41 cellular contexts compared by ENCODE assay signal in genomic region chr2:220159738-220160137, GRCh38.
"Had no signal": no experiment of that assay in that cellular context is flagged by ENCODE, and none has a peak within 500 bp of the region (broad histone marks: within the 10 kb centered on the region; RNA-seq: fewer than 3 reads in every experiment).

No MANE protein-coding gene starts in this region.

- H3K4me1 ChIP-seq: adrenal gland, ascending aorta, body of pancreas, breast epithelium had no signal

- DNase-seq: activated effector memory CD4-positive, alpha-beta T cell treated with anti-CD3 and anti-CD28 coated beads, Interleukin-2, amount 50 U/mL, for 16 hours; activated effector memory CD4-positive, alpha-beta T cell treated with Interleukin-2 at 50 U/mL for 16 hours; activated gamma-delta T cell; activated gamma-delta T cell treated with Interleukin-2 at 50 U/mL for 16 hours; activated naive CD4-positive, alpha-beta T cell; activated naive CD4-positive, alpha-beta T cell treated with anti-CD3 and anti-CD28 coated beads for 36 hours; activated naive CD4-positive, alpha-beta T cell treated with anti-CD3 and anti-CD28 coated beads, Interleukin-2, amount 10 ng/mL, durations not matched to agents 7 days and 5 days; activated naive CD4-positive, alpha-beta T cell treated with anti-CD3 and anti-CD28 coated beads, Interleukin-2, amount 50 U/mL, for 16 hours; activated naive CD4-positive, alpha-beta T cell treated with Interleukin-2 at 50 U/mL for 16 hours; activated naive CD8-positive, alpha-beta T cell treated with anti-CD3 and anti-CD28 coated beads for 36 hours; activated naive CD8-positive, alpha-beta T cell treated with anti-CD3 and anti-CD28 coated beads, Interleukin-2, amount 10 ng/mL, durations not matched to agents 7 days and 5 days; activated naive CD8-positive, alpha-beta T cell treated with anti-CD3 and anti-CD28 coated beads, Interleukin-2, amount 50 U/mL, for 24 hours; activated T-cell treated with anti-CD3 and anti-CD28 coated beads for 4 hours; activated T-cell treated with anti-CD3 and anti-CD28 coated beads, Interleukin-2, amount 50 U/mL, for 1 hour; activated T-cell treated with anti-CD3 and anti-CD28 coated beads, Interleukin-2, amount 50 U/mL, for 24 hours; activated T-cell treated with anti-CD3 and anti-CD28 coated beads, Interleukin-2, amount 50 U/mL, for 4 hours; activated T-cell treated with anti-CD3 and anti-CD28 coated beads, Interleukin-2, amount 50 U/mL, for 48 hours; activated T-cell treated with anti-CD3 and anti-CD28 coated beads, Interleukin-2, amount 50 U/mL, for 72 hours; adrenal gland; amniotic stem cell; amygdala; anterior cingulate cortex; aorta; body of pancreas; brain microvascular endothelial cell; caudate nucleus; central memory CD4-positive, alpha-beta T cell; cerebellar nuclear complex had no signal

- H3K27me3 ChIP-seq: adrenal gland, ascending aorta, body of pancreas, brain microvascular endothelial cell, breast epithelium, cardiac muscle cell had no signal

- H3K4me1 Mint-ChIP-seq: activated naive CD4-positive, alpha-beta T cell treated with anti-CD3 and anti-CD28 coated beads, Interleukin-2, amount 10 ng/mL, durations not matched to agents 7 days and 5 days; activated naive CD4-positive, alpha-beta T cell treated with anti-CD3 and anti-CD28 coated beads, Interleukin-2, amount 50 U/mL, for 24 hours; activated naive CD8-positive, alpha-beta T cell treated with anti-CD3 and anti-CD28 coated beads for 36 hours; activated naive CD8-positive, alpha-beta T cell treated with anti-CD3 and anti-CD28 coated beads, Interleukin-2, amount 10 ng/mL, durations not matched to agents 7 days and 5 days; activated naive CD8-positive, alpha-beta T cell treated with anti-CD3 and anti-CD28 coated beads, Interleukin-2, amount 50 U/mL, for 24 hours; activated T-helper 17 cell treated with anti-CD3 and anti-CD28 coated beads, Interleukin-2, amount 50 U/mL, for 72 hours; central memory CD8-positive, alpha-beta T cell had no signal

- H3K27ac Mint-ChIP-seq: activated naive CD4-positive, alpha-beta T cell treated with anti-CD3 and anti-CD28 coated beads for 36 hours; activated naive CD4-positive, alpha-beta T cell treated with anti-CD3 and anti-CD28 coated beads, Interleukin-2, amount 10 ng/mL, durations not matched to agents 7 days and 5 days; activated naive CD4-positive, alpha-beta T cell treated with anti-CD3 and anti-CD28 coated beads, Interleukin-2, amount 50 U/mL, for 24 hours; activated naive CD4-positive, alpha-beta T cell treated with anti-CD3 and anti-CD28 coated beads, Interleukin-2, amount 50 U/mL, for 72 hours; activated naive CD8-positive, alpha-beta T cell; activated naive CD8-positive, alpha-beta T cell treated with anti-CD3 and anti-CD28 coated beads for 36 hours; activated naive CD8-positive, alpha-beta T cell treated with anti-CD3 and anti-CD28 coated beads, Interleukin-2, amount 10 ng/mL, durations not matched to agents 7 days and 5 days; activated naive CD8-positive, alpha-beta T cell treated with anti-CD3 and anti-CD28 coated beads, Interleukin-2, amount 50 U/mL, for 24 hours; activated T-cell treated with anti-CD3 and anti-CD28 coated beads, Interleukin-2, amount 50 U/mL, for 24 hours; activated T-cell treated with anti-CD3 and anti-CD28 coated beads, Interleukin-2, amount 50 U/mL, for 72 hours; activated T-helper 1 cell treated with anti-CD3 and anti-CD28 coated beads, Interleukin-12 subunit alpha, Interleukin-12 subunit beta, Interleukin-2, Interleukin-4 antibody, amounts not matched to agents 30 ng/mL and 10 ng/mL and 1 ng/mL, durations not matched to agents 14 hours and 24 hours and 36 hours; activated T-helper 17 cell treated with anti-CD3 and anti-CD28 coated beads, Interleukin-2, amount 50 U/mL, for 72 hours; activated T-helper 2 cell treated with anti-CD3 and anti-CD28 coated beads, Interferon-gamma antibody, Interleukin-2, Interleukin-4, amounts not matched to agents 10 μg/mL and 5 μg/mL and 100 μg/mL, durations not matched to agents 14 hours and 24 hours and 36 hours; brain had no signal

- H3K36me3 Mint-ChIP-seq: activated naive CD4-positive, alpha-beta T cell treated with anti-CD3 and anti-CD28 coated beads, Interleukin-2, amount 10 ng/mL, durations not matched to agents 7 days and 5 days; activated naive CD4-positive, alpha-beta T cell treated with anti-CD3 and anti-CD28 coated beads, Interleukin-2, amount 50 U/mL, for 24 hours; activated naive CD4-positive, alpha-beta T cell treated with anti-CD3 and anti-CD28 coated beads, Interleukin-2, amount 50 U/mL, for 72 hours; activated naive CD8-positive, alpha-beta T cell; activated naive CD8-positive, alpha-beta T cell treated with anti-CD3 and anti-CD28 coated beads for 36 hours; activated naive CD8-positive, alpha-beta T cell treated with anti-CD3 and anti-CD28 coated beads, Interleukin-2, amount 10 ng/mL, durations not matched to agents 7 days and 5 days; brain had no signal

- H3K27ac ChIP-seq: adrenal gland, ascending aorta, body of pancreas, brain microvascular endothelial cell, breast epithelium, cardiac muscle cell had no signal

- FAIRE-seq: astrocyte, bronchial epithelial cell had no signal

- H3K9me3 ChIP-seq: adrenal gland, ascending aorta, body of pancreas had no signal

- H3K9me3 Mint-ChIP-seq: activated naive CD4-positive, alpha-beta T cell treated with anti-CD3 and anti-CD28 coated beads for 36 hours; activated naive CD4-positive, alpha-beta T cell treated with anti-CD3 and anti-CD28 coated beads, Interleukin-2, amount 10 ng/mL, durations not matched to agents 7 days and 5 days; activated naive CD4-positive, alpha-beta T cell treated with anti-CD3 and anti-CD28 coated beads, Interleukin-2, amount 50 U/mL, for 24 hours; activated naive CD8-positive, alpha-beta T cell treated with anti-CD3 and anti-CD28 coated beads, Interleukin-2, amount 10 ng/mL, durations not matched to agents 7 days and 5 days; activated naive CD8-positive, alpha-beta T cell treated with anti-CD3 and anti-CD28 coated beads, Interleukin-2, amount 50 U/mL, for 24 hours; activated T-cell treated with anti-CD3 and anti-CD28 coated beads, Interleukin-2, amount 50 U/mL, for 4 hours; activated T-helper 1 cell treated with anti-CD3 and anti-CD28 coated beads, Interleukin-12 subunit alpha, Interleukin-12 subunit beta, Interleukin-2, Interleukin-4 antibody, amounts not matched to agents 30 ng/mL and 10 ng/mL and 1 ng/mL, durations not matched to agents 14 hours and 24 hours and 36 hours; activated T-helper 17 cell treated with anti-CD3 and anti-CD28 coated beads, Interleukin-2, amount 50 U/mL, for 72 hours; activated T-helper 2 cell treated with anti-CD3 and anti-CD28 coated beads, Interferon-gamma antibody, Interleukin-2, Interleukin-4, amounts not matched to agents 10 μg/mL and 5 μg/mL and 100 μg/mL, durations not matched to agents 14 hours and 24 hours and 36 hours had no signal

- H3K4me3 ChIP-seq: adrenal gland, ascending aorta, body of pancreas, breast epithelium, cardiac muscle cell had no signal

- H3K36me3 ChIP-seq: adrenal gland, ascending aorta, brain microvascular endothelial cell, breast epithelium, cardiac muscle cell had no signal

- ATAC-seq: activated naive CD4-positive, alpha-beta T cell treated with anti-CD3 and anti-CD28 coated beads, Interleukin-2, amount 50 U/mL, for 72 hours; activated naive CD8-positive, alpha-beta T cell treated with anti-CD3 and anti-CD28 coated beads, Interleukin-2, amount 50 U/mL, for 24 hours; activated T-cell treated with anti-CD3 and anti-CD28 coated beads, Interleukin-2, amount 50 U/mL, for 4 hours; activated T-cell treated with anti-CD3 and anti-CD28 coated beads, Interleukin-2, amount 50 U/mL, for 72 hours; activated T-helper 17 cell treated with anti-CD3 and anti-CD28 coated beads, Interleukin-2, amount 50 U/mL, for 72 hours; body of pancreas had no signal

- H3K27me3 Mint-ChIP-seq: activated naive CD4-positive, alpha-beta T cell treated with anti-CD3 and anti-CD28 coated beads, Interleukin-2, amount 10 ng/mL, durations not matched to agents 7 days and 5 days; activated naive CD4-positive, alpha-beta T cell treated with anti-CD3 and anti-CD28 coated beads, Interleukin-2, amount 50 U/mL, for 24 hours; activated naive CD8-positive, alpha-beta T cell; activated naive CD8-positive, alpha-beta T cell treated with anti-CD3 and anti-CD28 coated beads, Interleukin-2, amount 50 U/mL, for 24 hours; activated T-cell treated with anti-CD3 and anti-CD28 coated beads, Interleukin-2, amount 50 U/mL, for 24 hours; brain; central memory CD8-positive, alpha-beta T cell had no signal

- H3K4me3 Mint-ChIP-seq: activated naive CD4-positive, alpha-beta T cell treated with anti-CD3 and anti-CD28 coated beads for 36 hours; activated naive CD4-positive, alpha-beta T cell treated with anti-CD3 and anti-CD28 coated beads, Interleukin-2, amount 10 ng/mL, durations not matched to agents 7 days and 5 days; activated naive CD4-positive, alpha-beta T cell treated with anti-CD3 and anti-CD28 coated beads, Interleukin-2, amount 50 U/mL, for 24 hours; activated naive CD8-positive, alpha-beta T cell; activated naive CD8-positive, alpha-beta T cell treated with anti-CD3 and anti-CD28 coated beads for 36 hours; activated naive CD8-positive, alpha-beta T cell treated with anti-CD3 and anti-CD28 coated beads, Interleukin-2, amount 10 ng/mL, durations not matched to agents 7 days and 5 days; activated naive CD8-positive, alpha-beta T cell treated with anti-CD3 and anti-CD28 coated beads, Interleukin-2, amount 50 U/mL, for 24 hours; activated T-cell treated with anti-CD3 and anti-CD28 coated beads, Interleukin-2, amount 50 U/mL, for 24 hours; activated T-cell treated with anti-CD3 and anti-CD28 coated beads, Interleukin-2, amount 50 U/mL, for 4 hours; activated T-cell treated with anti-CD3 and anti-CD28 coated beads, Interleukin-2, amount 50 U/mL, for 72 hours; activated T-helper 1 cell treated with anti-CD3 and anti-CD28 coated beads, Interleukin-12 subunit alpha, Interleukin-12 subunit beta, Interleukin-2, Interleukin-4 antibody, amounts not matched to agents 30 ng/mL and 10 ng/mL and 1 ng/mL, durations not matched to agents 14 hours and 24 hours and 36 hours; activated T-helper 17 cell treated with anti-CD3 and anti-CD28 coated beads, Interleukin-2, amount 50 U/mL, for 72 hours; brain; central memory CD8-positive, alpha-beta T cell had no signal
